19 cellular contexts compared by ENCODE assay signal in genomic region chr6:3426817-3427739, GRCh38. TPM values are rescaled to one million over a fixed set of nuclear protein-coding genes. Genes with fewer than 3 reads are reported as not detected.
DNase-seq lines count a peak whose midpoint lies in the region; ATAC-seq and TF ChIP-seq lines count a peak whose summit lies in the region.
"Had no signal": no experiment of that assay in that cellular context is flagged by ENCODE, and none has a peak within 500 bp of the region (broad histone marks: within the 10 kb centered on the region; RNA-seq: fewer than 3 reads in every experiment).

No MANE protein-coding gene starts in this region.

- H3K27me3 ChIP-seq in GM23338 (ENCODE audit: insufficient read depth): no peaks in the 10 kb centered on the region
- H3K27me3 ChIP-seq: BLaER1, gastrocnemius medialis had no signal

- intact Hi-C loops in MCF 10A (cut with micrococcal nuclease): no loop called here

- peaks cover 24% of the 10 kb centered on the region for H3F3A ChIP-seq in GM23338 (replicated peaks; ENCODE audit: low read depth)

- H2AFZ ChIP-seq in GM23338: no peak overlapping the region

- H3K9me3 Mint-ChIP-seq in GM23338: no peaks in the 10 kb centered on the region
- no peaks in the 10 kb centered on the region for H3K9me3 Mint-ChIP-seq in MCF 10A (ENCODE audit: unreplicated experiment)
- H3K9me3 Mint-ChIP-seq: activated CD4-positive, alpha-beta T cell treated with anti-CD3 and anti-CD28 coated beads, Interleukin-2, amount 10 ng/mL, durations not matched to agents 7 days and 5 days had no signal

- DNase-seq in GM23338 (ENCODE audit: low spot score) (no peak), MCF 10A (ENCODE audit: unreplicated experiment) (no peak), islet precursor cell (peak; percentile 52), retina (peak; percentile 44), NCI-H2029 (lab: John Stamatoyannopoulos, UW) (no peak), Ammon's horn (ENCODE audit: low spot score) (no peak), germinal center (ENCODE audit: low spot score) (no peak)
- DNase-seq: activated CD4-positive, alpha-beta T cell treated with anti-CD3 and anti-CD28 coated beads, Interleukin-2, amount 10 ng/mL, durations not matched to agents 7 days and 5 days; activated CD8-positive, alpha-beta memory T cell treated with anti-CD3 and anti-CD28 coated beads, Interleukin-2, amount 50 U/mL, for 48 hours; activated gamma-delta T cell; gastrocnemius medialis; GDM1; NCI-H1417 treated with DMSO at 0.1 percent for 48 hours; NCI-H2171 treated with DMSO at 0.1 percent for 48 hours; spleen had no signal

- H3K4me1 Mint-ChIP-seq in GM23338: peaks cover 78% of the 10 kb centered on the region
- H3K4me1 Mint-ChIP-seq in MCF 10A (ENCODE audit: insufficient read depth, unreplicated experiment): peaks cover 28% of the 10 kb centered on the region
- H3K4me1 Mint-ChIP-seq: activated CD4-positive, alpha-beta T cell treated with anti-CD3 and anti-CD28 coated beads, Interleukin-2, amount 10 ng/mL, durations not matched to agents 7 days and 5 days had no signal

- no TSS peak for BruUV-seq in MCF 10A (replicated peaks; lab: Mats Ljungman, UMichigan)

- H4K20me1 ChIP-seq in GM23338 (replicated peaks; ENCODE audit: insufficient read depth): no peaks in the 10 kb centered on the region
- H4K20me1 ChIP-seq: BLaER1 had no signal

- no peaks in the 10 kb centered on the region for H3K36me3 ChIP-seq in GM23338 (ENCODE audit: insufficient read depth)
- H3K36me3 ChIP-seq: BLaER1, gastrocnemius medialis, spleen had no signal

- no peak overlapping the region for H3K4me3 ChIP-seq in GM23338
- H3K4me3 ChIP-seq: BLaER1, gastrocnemius medialis, GM12878, spleen had no signal

- ATAC-seq in GM23338 (no peak), HG03571 (IDR thresholded peaks at IDR 0.05; ENCODE audit: unreplicated experiment) (no peak)
- ATAC-seq: GM12878, Panc1 had no signal

- H3K27ac Mint-ChIP-seq in GM23338 (peak overlapping the region; percentile 74), MCF 10A (ENCODE audit: low read depth, unreplicated experiment) (peak overlapping the region; percentile 51)
- H3K27ac Mint-ChIP-seq: activated CD4-positive, alpha-beta T cell treated with anti-CD3 and anti-CD28 coated beads, Interleukin-2, amount 10 ng/mL, durations not matched to agents 7 days and 5 days had no signal

- peak overlapping the region; percentile 59 for H3K4me2 ChIP-seq in GM23338
- H3K4me2 ChIP-seq: BLaER1 had no signal

- peaks cover 71% of the 10 kb centered on the region for H3K4me1 ChIP-seq in GM23338 (ENCODE audit: insufficient read depth)

- TF ChIP-seq CTCF in GM23338 (conservative IDR thresholded peaks at IDR 0.05; ENCODE audit: low read depth in 2 of 2): no peak
- no peak for TF ChIP-seq CTCF in MCF 10A (IDR thresholded peaks at IDR 0.05; ENCODE audit: unreplicated experiment)

- peak overlapping the region; percentile 84 for H3K27ac ChIP-seq in GM23338 (ENCODE audit: low read depth)
- H3K27ac ChIP-seq: BLaER1, spleen had no signal

- no peaks in the 10 kb centered on the region for H3K9me2 ChIP-seq in GM23338 (ENCODE audit: insufficient read depth)

- CTCF ChIA-PET in MCF 10A (lab: Yijun Ruan, JAX): interaction anchor here (0.6 to 2.0 kb wide), 8 partner anchors 10 to 301 kb away, joined by 3 to 8 read pairs (median 3); no protein-coding TSS in a partner anchor

- H3K36me3 Mint-ChIP-seq in GM23338 (ENCODE audit: low read depth) (peaks cover 49% of the 10 kb centered on the region), MCF 10A (ENCODE audit: insufficient read depth, unreplicated experiment) (no peaks in the 10 kb centered on the region)

- H3K4me3 Mint-ChIP-seq in GM23338: no peak overlapping the region
- no peak overlapping the region for H3K4me3 Mint-ChIP-seq in MCF 10A (ENCODE audit: unreplicated experiment)
- H3K4me3 Mint-ChIP-seq: activated CD4-positive, alpha-beta T cell treated with anti-CD3 and anti-CD28 coated beads, Interleukin-2, amount 10 ng/mL, durations not matched to agents 7 days and 5 days had no signal

- POLR2A ChIA-PET in MCF 10A (lab: Yijun Ruan, JAX): interaction anchor here (0.8 to 1.5 kb wide), 9 partner anchors 9 to 103 kb away, joined by 3 to 6 read pairs (median 4); no protein-coding TSS in a partner anchor

- H3K27me3 Mint-ChIP-seq in GM23338 (ENCODE audit: insufficient read depth, low read depth, poor library complexity) (peaks cover 7% of the 10 kb centered on the region), MCF 10A (ENCODE audit: insufficient read depth, unreplicated experiment) (no peaks in the 10 kb centered on the region)

- peaks cover 76% of the 10 kb centered on the region for H3K79me2 ChIP-seq in GM23338 (replicated peaks; ENCODE audit: insufficient read depth)

TF ChIP-seq in GM23338, 12 proteins besides CTCF, POLR2A, EP300 and RAD21:
- 0 out of 2 replicates have a peak, but pooled peaks have one; percentile 13 for TF ChIP-seq ETS1 (IDR thresholded peaks at IDR 0.05)
- TF ChIP-seq ZNF331 (CRISPR knock-in tag; IDR thresholded peaks at IDR 0.05; ENCODE audit: low read depth): no peak
TF ChIP-seq in GM23338: peak in this region for 1.

RNA-seq across cellular contexts. Expression of gene SLC22A23, which starts 29.8 kb away (rescaled TPM):
- total RNA-seq in GM23338 (2014; rRNA removed; shearing (Covaris generic)): 38.3 TPM in 2 replicates
- polyA plus RNA-seq in GM23338 (2016; fragmentation: Nextera tagmentation; extraction: Ambion mirVana): 6.1 and 7.0 TPM in 2 replicates
- 11.5 and 11.9 TPM in 2 replicates for total RNA-seq in MCF 10A (2022)

Comparison
In these comparisons a context has a peak if more than half of its experiments do, and no peak if none do; other contexts are left out.
1. DNase-seq: peak in islet precursor cell (single experiment) and retina (single experiment); none in GM23338 (single experiment), MCF 10A (single experiment), NCI-H2029 (single experiment), Ammon's horn (single experiment) and germinal center (single experiment).